In genomic region chr3:84547971-84548970, GRCh38 we compare ENCODE assay signal across 9 cellular contexts.
DNase-seq lines count a peak whose midpoint lies in the region; ATAC-seq and TF ChIP-seq lines count a peak whose summit lies in the region.
"Had no signal": no experiment of that assay in that cellular context is flagged by ENCODE, and none has a peak within 500 bp of the region (broad histone marks: within the 10 kb centered on the region; RNA-seq: fewer than 3 reads in every experiment).

No MANE protein-coding gene starts in this region.

- TF ChIP-seq POLR2A in upper lobe of left lung (IDR thresholded peaks at IDR 0.05), result no peak

- H3K27ac ChIP-seq in upper lobe of left lung, result no peak overlapping the region

- no peaks in the 10 kb centered on the region for H3K36me3 Mint-ChIP-seq in activated naive CD8-positive, alpha-beta T cell treated with anti-CD3 and anti-CD28 coated beads, Interleukin-2, amount 50 U/mL, for 24 hours (ENCODE audit: low read depth)
- H3K36me3 Mint-ChIP-seq: activated naive CD8-positive, alpha-beta T cell had no signal

- no peak overlapping the region for H3K27ac Mint-ChIP-seq in activated naive CD8-positive, alpha-beta T cell treated with anti-CD3 and anti-CD28 coated beads, Interleukin-2, amount 50 U/mL, for 24 hours
- H3K27ac Mint-ChIP-seq: activated naive CD8-positive, alpha-beta T cell had no signal

- H3K4me1 Mint-ChIP-seq in activated naive CD8-positive, alpha-beta T cell treated with anti-CD3 and anti-CD28 coated beads, Interleukin-2, amount 50 U/mL, for 24 hours, result no peaks in the 10 kb centered on the region

- no peak overlapping the region for H3K4me3 Mint-ChIP-seq in activated naive CD8-positive, alpha-beta T cell treated with anti-CD3 and anti-CD28 coated beads, Interleukin-2, amount 50 U/mL, for 24 hours
- H3K4me3 Mint-ChIP-seq: activated naive CD8-positive, alpha-beta T cell had no signal

- peak overlapping the region; percentile 23 for H3K4me3 ChIP-seq in MG63
- H3K4me3 ChIP-seq in upper lobe of left lung, result no peak overlapping the region

- H3K9me3 ChIP-seq in MG63 (no peaks in the 10 kb centered on the region), upper lobe of left lung (no peaks in the 10 kb centered on the region)

- no peaks in the 10 kb centered on the region for H3K27me3 Mint-ChIP-seq in activated naive CD8-positive, alpha-beta T cell treated with anti-CD3 and anti-CD28 coated beads, Interleukin-2, amount 50 U/mL, for 24 hours
- H3K27me3 Mint-ChIP-seq: activated naive CD8-positive, alpha-beta T cell had no signal

- H3K9me3 Mint-ChIP-seq in activated naive CD8-positive, alpha-beta T cell treated with anti-CD3 and anti-CD28 coated beads, Interleukin-2, amount 50 U/mL, for 24 hours, result peaks cover 8% of the 10 kb centered on the region

- H3K4me1 ChIP-seq in upper lobe of left lung, result no peaks in the 10 kb centered on the region

- no peaks in the 10 kb centered on the region for H3K36me3 ChIP-seq in MG63
- no peaks in the 10 kb centered on the region for H3K36me3 ChIP-seq in upper lobe of left lung

- ATAC-seq in HG02678 (IDR thresholded peaks at IDR 0.05; ENCODE audit: unreplicated experiment) (peak; percentile 95), upper lobe of left lung (ENCODE audit: low FRiP score in 2 of 2) (peak; percentile 55 to 93)
- peak; percentile 40 for ATAC-seq in activated naive CD8-positive, alpha-beta T cell treated with anti-CD3 and anti-CD28 coated beads, Interleukin-2, amount 50 U/mL, for 24 hours

- DNase-seq in NCI-H1417 (lab: John Stamatoyannopoulos, UW) (peak in 2 of 3 experiments; percentile 10 to 11), NCI-H1417 treated with DMSO at 0.1 percent for 48 hours (lab: John Stamatoyannopoulos, UW) (no peak), MG63 (peak; percentile 32), iris pigment epithelial cell (ENCODE audit: low read depth) (peak; percentile 13), upper lobe of left lung (peak in 1 of 2 donors; percentile 16), GOT3 (lab: John Stamatoyannopoulos, UW) (no peak)
- no peak for DNase-seq in activated naive CD8-positive, alpha-beta T cell treated with anti-CD3 and anti-CD28 coated beads, Interleukin-2, amount 50 U/mL, for 24 hours

- 26 to 59% methylated on average over 8 to 23 of the region's 23 CpGs for WGBS in upper lobe of left lung, 2 donors

- TF ChIP-seq EP300 in upper lobe of left lung (IDR thresholded peaks at IDR 0.05), result no peak

- H3K27me3 ChIP-seq in MG63 (no peaks in the 10 kb centered on the region), upper lobe of left lung (no peaks in the 10 kb centered on the region)

- TF ChIP-seq CTCF in upper lobe of left lung (IDR thresholded peaks at IDR 0.05), result peak; percentile 15 to 57 (median 30)

Comparison
In these comparisons a context has a peak if more than half of its experiments do, and no peak if none do; other contexts are left out.
1. DNase-seq: peak in NCI-H1417 (2 of 3), MG63 (single experiment) and iris pigment epithelial cell (single experiment); none in NCI-H1417 treated with DMSO at 0.1 percent for 48 hours (single experiment), activated naive CD8-positive, alpha-beta T cell treated with anti-CD3 and anti-CD28 coated beads, Interleukin-2, amount 50 U/mL, for 24 hours (single experiment) and GOT3 (single experiment).
2. ATAC-seq: peak in every context shown above with its lines; median percentile 95 in HG02678; 74 in upper lobe of left lung; 40 in activated naive CD8-positive, alpha-beta T cell treated with anti-CD3 and anti-CD28 coated beads, Interleukin-2, amount 50 U/mL, for 24 hours.